23 cellular contexts compared by ENCODE assay signal in genomic region chr14:104205781-104206180, GRCh38.
"Had no signal": no experiment of that assay in that cellular context is flagged by ENCODE, and none has a peak within 500 bp of the region (broad histone marks: within the 10 kb centered on the region; RNA-seq: fewer than 3 reads in every experiment).

No MANE protein-coding gene starts in this region.

- H3K9me3 ChIP-seq: MG63, SJCRH30, SK-N-SH had no signal

- H3K9ac ChIP-seq: SK-N-SH had no signal

- FAIRE-seq: RCC 7860, TTC549 had no signal

- H3K4me2 ChIP-seq: SK-N-SH had no signal

- DNase-seq: activated CD4-positive, alpha-beta T cell treated with anti-CD3 and anti-CD28 coated beads for 36 hours; activated CD4-positive, alpha-beta T cell treated with anti-CD3 and anti-CD28 coated beads, Interleukin-2, amount 10 ng/mL, durations not matched to agents 7 days and 5 days; activated CD4-positive, alpha-beta T cell treated with anti-CD3 and anti-CD28 coated beads, Interleukin-2, amount 50 U/mL, for 48 hours; activated CD8-positive, alpha-beta memory T cell treated with anti-CD3 and anti-CD28 coated beads, Interleukin-2, amount 50 U/mL, for 4 hours; activated CD8-positive, alpha-beta T cell treated with anti-CD3 and anti-CD28 coated beads, Interleukin-2, amount 10 ng/mL, durations not matched to agents 7 days and 5 days; activated naive CD4-positive, alpha-beta T cell treated with anti-CD3 and anti-CD28 coated beads, Interleukin-2, amount 10 ng/mL, durations not matched to agents 7 days and 5 days; activated naive CD8-positive, alpha-beta T cell treated with anti-CD3 and anti-CD28 coated beads, Interleukin-2, amount 50 U/mL, for 24 hours; activated T-cell treated with anti-CD3 and anti-CD28 coated beads for 4 hours; activated T-cell treated with anti-CD3 and anti-CD28 coated beads, Interleukin-2, amount 50 U/mL, for 4 hours; Kasumi-1; KG1; MG63; NCI-H1048; NCI-H1436; NCI-H2029; NCI-H748 treated with DMSO at 0.1 percent for 48 hours; NK-92 treated with Interleukin-12 subunit alpha and Interleukin-12 subunit beta, amount 100 ng/mL, for 24 hours; PC-3 had no signal

- H3K27me3 ChIP-seq: MG63, SJCRH30 had no signal

- H3K4me3 ChIP-seq: MG63, SJCRH30 had no signal

- H3K27ac ChIP-seq: SJCRH30 had no signal

- ATAC-seq: activated CD4-positive, alpha-beta T cell treated with anti-CD3 and anti-CD28 coated beads for 36 hours; activated CD4-positive, CD25-positive, alpha-beta regulatory T cell treated with anti-CD3 and anti-CD28 coated beads, Interleukin-2, amount 50 U/mL, for 24 hours; activated CD8-positive, alpha-beta T cell treated with anti-CD3 and anti-CD28 coated beads, Interleukin-2, amount 10 ng/mL, durations not matched to agents 7 days and 5 days; activated naive CD8-positive, alpha-beta T cell treated with anti-CD3 and anti-CD28 coated beads, Interleukin-2, amount 50 U/mL, for 24 hours; activated T-cell treated with anti-CD3 and anti-CD28 coated beads, Interleukin-2, amount 50 U/mL, for 4 hours; PC-3 had no signal

- H3K36me3 ChIP-seq: MG63, SJCRH30 had no signal
